In genomic region chr3:8369638-8370037, GRCh38 we compare ENCODE assay signal across 34 cellular contexts.
"Had no signal": no experiment of that assay in that cellular context is flagged by ENCODE, and none has a peak within 500 bp of the region (broad histone marks: within the 10 kb centered on the region; RNA-seq: fewer than 3 reads in every experiment).

No MANE protein-coding gene starts in this region.

- H3K36me3 ChIP-seq: MG63 had no signal

- H3K4me3 ChIP-seq: MG63 had no signal

- H3K27me3 ChIP-seq: MG63 had no signal

- H3K9me3 ChIP-seq: MG63 had no signal

- DNase-seq: Karpas-422, Kasumi-1, MG63, MM.1S, NCI-H1048, NCI-H1092, NCI-H1092 treated with DMSO at 0.1 percent for 48 hours, NCI-H1105, NCI-H1105 treated with DMSO at 0.1 percent for 48 hours, NCI-H1417, NCI-H1417 treated with DMSO at 0.1 percent for 48 hours, NCI-H1436, NCI-H1436 treated with DMSO at 0.1 percent for 48 hours, NCI-H146, NCI-H1694, NCI-H1694 treated with DMSO at 0.1 percent for 48 hours, NCI-H187, NCI-H187 treated with DMSO at 0.1 percent for 48 hours, NCI-H1930, NCI-H2029, NCI-H2029 treated with DMSO at 0.1 percent for 48 hours, NCI-H2081, NCI-H2081 treated with DMSO at 0.1 percent for 48 hours, NCI-H2107, NCI-H2171, NCI-H2171 treated with DMSO at 0.1 percent for 48 hours, NCI-H2227 treated with DMSO at 0.1 percent for 48 hours, NCI-H226, NCI-H345, NCI-H446, NCI-H446 treated with DMSO at 0.1 percent for 48 hours, NCI-H510A, NCI-H510A treated with DMSO at 0.1 percent for 48 hours, NCI-H524 had no signal
